Comparison of ENCODE assay signal across 25 cellular contexts in genomic region chr12:84315926-84316325, GRCh38.
"Had no signal": no experiment of that assay in that cellular context is flagged by ENCODE, and none has a peak within 500 bp of the region (broad histone marks: within the 10 kb centered on the region; RNA-seq: fewer than 3 reads in every experiment).

No MANE protein-coding gene starts in this region.

- ATAC-seq: gastroesophageal sphincter; left lung; lower lobe of right lung; natural killer cell treated with Interleukin-12 subunit alpha and Interleukin-12 subunit beta and Interleukin-15 and Interleukin-18, amount 100 ng/mL, for 72 hours; pancreas; right lobe of liver; stimulated activated effector memory CD8-positive, alpha-beta T cell treated with anti-CD3 and anti-CD28 coated beads, Interleukin-12 subunit alpha, Interleukin-12 subunit beta, amount 100 ng/mL, for 72 hours; stimulated activated naive CD8-positive, alpha-beta T cell treated with anti-CD3 and anti-CD28 coated beads, Interleukin-15, Interleukin-2, amounts not matched to agents 100 U/mL and 50 U/mL, for 24 hours had no signal

- H3K27me3 ChIP-seq: gastroesophageal sphincter, left lung, neural progenitor cell, pancreas, right lobe of liver, suprapubic skin, thyroid gland, uterus had no signal

- H3K36me3 ChIP-seq: gastroesophageal sphincter, left lung, lower lobe of right lung, neural progenitor cell, pancreas, prostate gland, right lobe of liver, suprapubic skin, thyroid gland, uterus had no signal

- H2AFZ ChIP-seq: neural progenitor cell had no signal

- DNase-seq: effector CD4-positive, alpha-beta T cell; endodermal cell; erythroblast; immature natural killer cell; left lung; lower lobe of right lung; mesenchymal stem cell; midbrain; occipital lobe; pancreas; right lobe of liver; stimulated activated CD4-positive, alpha-beta T cell treated with anti-CD3 and anti-CD28 coated beads, Interleukin-4, amount 100 ng/mL, for 1 hour; stimulated activated CD8-positive, alpha-beta memory T cell treated with anti-CD3 and anti-CD28 coated beads, Interleukin-4, amount 100 ng/mL, for 48 hours; stimulated activated naive CD8-positive, alpha-beta T cell treated with anti-CD3 and anti-CD28 coated beads, Interleukin-15, Interleukin-2, amounts not matched to agents 100 U/mL and 50 U/mL, for 24 hours; thyroid gland; uterus had no signal

- H3K9me3 ChIP-seq: gastroesophageal sphincter, left lung, lower lobe of right lung, pancreas, prostate gland, right lobe of liver, suprapubic skin, thyroid gland, uterus had no signal

- H3K4me3 ChIP-seq: coronary artery, gastroesophageal sphincter, left lung, lower lobe of right lung, neural progenitor cell, pancreas, prostate gland, right lobe of liver, suprapubic skin, thyroid gland, uterus had no signal

- H3K4me1 ChIP-seq: gastroesophageal sphincter, left lung, lower lobe of right lung, neural progenitor cell, pancreas, prostate gland, right lobe of liver, suprapubic skin, thyroid gland, uterus had no signal

- H3K4me2 ChIP-seq: neural progenitor cell had no signal

- H3K27ac ChIP-seq: coronary artery, gastroesophageal sphincter, left lung, lower lobe of right lung, neural progenitor cell, pancreas, prostate gland, right lobe of liver, suprapubic skin, thyroid gland, uterus had no signal

- H3K9ac ChIP-seq: neural progenitor cell had no signal

- FAIRE-seq: endothelial cell of umbilical vein, keratinocyte had no signal
